Comparison of ENCODE assay signal across 16 cellular contexts in the genomic region with DNA sequence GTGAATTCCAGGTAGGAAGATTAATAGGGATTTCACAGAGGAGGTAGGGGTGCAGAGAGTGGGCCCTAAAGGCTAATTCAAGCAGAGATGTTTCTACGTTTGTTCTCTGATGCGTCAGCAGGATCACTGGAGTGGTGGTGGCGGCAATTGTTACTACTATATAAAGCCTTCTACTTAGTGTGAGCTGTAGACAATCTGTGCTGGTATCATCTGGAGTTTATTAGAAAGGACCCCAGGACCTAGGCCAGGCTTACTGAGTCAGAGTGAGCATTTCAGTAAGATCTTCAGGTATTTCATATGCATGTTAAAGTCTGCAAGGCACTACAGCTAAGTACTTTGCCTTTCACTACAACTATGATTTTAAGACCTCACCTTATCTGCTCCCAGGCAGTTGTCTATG. TPM values are rescaled to one million over a fixed set of nuclear protein-coding genes. Genes with fewer than 3 reads are reported as not detected.
DNase-seq lines count a peak whose midpoint lies in the region; ATAC-seq and TF ChIP-seq lines count a peak whose summit lies in the region.
"Had no signal": no experiment of that assay in that cellular context is flagged by ENCODE, and none has a peak within 500 bp of the region (broad histone marks: within the 10 kb centered on the region; RNA-seq: fewer than 3 reads in every experiment).

No MANE protein-coding gene starts in this region.

- no peak overlapping the region for H2AFZ ChIP-seq in DND-41 (ENCODE audit: low read depth, low read length)

- H3K4me1 ChIP-seq in DND-41 (ENCODE audit: insufficient read depth, low read length): peaks cover 41% of the 10 kb centered on the region

- H3K9me3 ChIP-seq in DND-41 (ENCODE audit: insufficient read depth, low read length, severe bottlenecking): no peaks in the 10 kb centered on the region

- TF ChIP-seq CTCF in DND-41 (IDR thresholded peaks at IDR 0.05; ENCODE audit: borderline replicate concordance, extremely low read depth, low read length, poor library complexity, severe bottlenecking): no peak
- TF ChIP-seq CTCF in HFFc6 (IDR thresholded peaks at IDR 0.05): no peak
- TF ChIP-seq CTCF in endothelial cell (IDR thresholded peaks at IDR 0.05; ENCODE audit: unreplicated experiment): no peak
- TF ChIP-seq CTCF in fibroblast of the aortic adventitia (IDR thresholded peaks at IDR 0.05; ENCODE audit: insufficient read depth, low read length): no peak

- no peak for ATAC-seq in DND-41 (ENCODE audit: insufficient read depth, low read depth)
- no peak for ATAC-seq in HG03565 (IDR thresholded peaks at IDR 0.05; ENCODE audit: unreplicated experiment)
- ATAC-seq in GM18498 (IDR thresholded peaks at IDR 0.05; ENCODE audit: unreplicated experiment): no peak

- CTCF ChIA-PET in activated CD4-positive, alpha-beta memory T cell treated with anti-CD3 and anti-CD28 coated beads for 36 hours (lab: Charles Lee): interaction anchor here (0.9 kb wide), 1 partner anchor 109 kb away, joined by 3 read pairs; the partner anchor contains the start of gene ALG8
- CTCF ChIA-PET in activated naive CD4-positive, alpha-beta T cell treated with anti-CD3 and anti-CD28 coated beads for 36 hours (lab: Charles Lee): interaction anchor here (0.6 to 1.6 kb wide), 2 partner anchors 10 to 21 kb away, joined by 3 to 5 read pairs; no protein-coding TSS in a partner anchor

- peaks cover 15% of the 10 kb centered on the region for H3K36me3 Mint-ChIP-seq in HFFc6 (ENCODE audit: low read depth)
- peaks cover 38% of the 10 kb centered on the region for H3K36me3 Mint-ChIP-seq in endothelial cell (ENCODE audit: low read depth, unreplicated experiment)
- peaks cover 9% of the 10 kb centered on the region for H3K36me3 Mint-ChIP-seq in activated CD4-positive, alpha-beta memory T cell treated with anti-CD3 and anti-CD28 coated beads for 36 hours
- H3K36me3 Mint-ChIP-seq in activated naive CD4-positive, alpha-beta T cell treated with anti-CD3 and anti-CD28 coated beads for 36 hours (ENCODE audit: low read depth): no peaks in the 10 kb centered on the region

- 0 out of 2 replicates have a peak overlapping the region, but pooled peaks have one; percentile 25 for H3K27ac ChIP-seq in DND-41 (ENCODE audit: low read length)

- no peak overlapping the region for H3K4me3 Mint-ChIP-seq in HFFc6
- peak overlapping the region; percentile 44 for H3K4me3 Mint-ChIP-seq in endothelial cell (ENCODE audit: unreplicated experiment)
- no peak overlapping the region for H3K4me3 Mint-ChIP-seq in activated CD4-positive, alpha-beta memory T cell treated with anti-CD3 and anti-CD28 coated beads for 36 hours
- no peak overlapping the region for H3K4me3 Mint-ChIP-seq in activated naive CD4-positive, alpha-beta T cell treated with anti-CD3 and anti-CD28 coated beads for 36 hours
- H3K4me3 Mint-ChIP-seq: B cell; CD4-positive, alpha-beta T cell had no signal

- no peak overlapping the region for H3K9ac ChIP-seq in DND-41 (ENCODE audit: low read depth, low read length)

- no peak overlapping the region for H3K4me2 ChIP-seq in DND-41 (ENCODE audit: insufficient read depth, low read length)

- H3K9me3 Mint-ChIP-seq in HFFc6 (no peaks in the 10 kb centered on the region), endothelial cell (ENCODE audit: unreplicated experiment) (no peaks in the 10 kb centered on the region)
- H3K9me3 Mint-ChIP-seq in activated CD4-positive, alpha-beta memory T cell treated with anti-CD3 and anti-CD28 coated beads for 36 hours: peaks cover 5% of the 10 kb centered on the region
- peaks cover 4% of the 10 kb centered on the region for H3K9me3 Mint-ChIP-seq in activated naive CD4-positive, alpha-beta T cell treated with anti-CD3 and anti-CD28 coated beads for 36 hours

- no peak for DNase-seq in DND-41
- peak; percentile 19 for DNase-seq in HFFc6
- no peak for DNase-seq in endothelial cell (ENCODE audit: low spot score)
- DNase-seq in fibroblast of the aortic adventitia (ENCODE audit: low read depth): peak; percentile 42
- no peak for DNase-seq in activated CD4-positive, alpha-beta memory T cell treated with anti-CD3 and anti-CD28 coated beads for 36 hours
- DNase-seq in activated naive CD4-positive, alpha-beta T cell treated with anti-CD3 and anti-CD28 coated beads for 36 hours: no peak
- DNase-seq: ACHN; C1 segment of cervical spinal cord; Calu3; CD4-positive, alpha-beta T cell; DMS 273 treated with DMSO at 0.1 percent for 48 hours; EL; HCEC 1CT had no signal

- POLR2A ChIA-PET in activated CD4-positive, alpha-beta memory T cell treated with anti-CD3 and anti-CD28 coated beads for 36 hours (lab: Charles Lee): no interaction called here

- no peak overlapping the region for H3K4me3 ChIP-seq in DND-41 (ENCODE audit: low read depth in 1 of 2, low read length in 2 of 2)
- no peak overlapping the region for H3K4me3 ChIP-seq in fibroblast of the aortic adventitia (ENCODE audit: low read depth, low read length)

- H4K20me1 ChIP-seq in DND-41 (ENCODE audit: insufficient read depth, low read length): no peaks in the 10 kb centered on the region

- no peaks in the 10 kb centered on the region for H3K27me3 ChIP-seq in DND-41 (ENCODE audit: insufficient read depth, low read length, poor library complexity)

- H3K27me3 Mint-ChIP-seq in HFFc6 (ENCODE audit: insufficient read depth): no peaks in the 10 kb centered on the region; the same call in 1 of the 2 replicates
- no peaks in the 10 kb centered on the region for H3K27me3 Mint-ChIP-seq in endothelial cell (ENCODE audit: unreplicated experiment)
- no peaks in the 10 kb centered on the region for H3K27me3 Mint-ChIP-seq in activated CD4-positive, alpha-beta memory T cell treated with anti-CD3 and anti-CD28 coated beads for 36 hours
- H3K27me3 Mint-ChIP-seq in activated naive CD4-positive, alpha-beta T cell treated with anti-CD3 and anti-CD28 coated beads for 36 hours (ENCODE audit: low read depth): no peaks in the 10 kb centered on the region
- H3K27me3 Mint-ChIP-seq: B cell; CD4-positive, alpha-beta T cell had no signal

- H3K79me2 ChIP-seq in DND-41 (ENCODE audit: insufficient read depth, low read length): peaks cover 78% of the 10 kb centered on the region

- H3K27ac Mint-ChIP-seq in HFFc6 (no peak overlapping the region), endothelial cell (ENCODE audit: unreplicated experiment) (no peak overlapping the region)
- no peak overlapping the region for H3K27ac Mint-ChIP-seq in activated CD4-positive, alpha-beta memory T cell treated with anti-CD3 and anti-CD28 coated beads for 36 hours
- H3K27ac Mint-ChIP-seq in activated naive CD4-positive, alpha-beta T cell treated with anti-CD3 and anti-CD28 coated beads for 36 hours: no peak overlapping the region
- H3K27ac Mint-ChIP-seq: B cell; CD4-positive, alpha-beta T cell had no signal

- intact Hi-C loops in activated CD4-positive, alpha-beta memory T cell treated with anti-CD3 and anti-CD28 coated beads for 36 hours (cut with micrococcal nuclease): no loop called here
- intact Hi-C loops in activated naive CD4-positive, alpha-beta T cell treated with anti-CD3 and anti-CD28 coated beads for 36 hours (cut with micrococcal nuclease): no loop called here

- H3K4me1 Mint-ChIP-seq in HFFc6 (ENCODE audit: low read depth): peaks cover 47% of the 10 kb centered on the region
- H3K4me1 Mint-ChIP-seq in endothelial cell (ENCODE audit: unreplicated experiment): peaks cover 30% of the 10 kb centered on the region
- H3K4me1 Mint-ChIP-seq in activated CD4-positive, alpha-beta memory T cell treated with anti-CD3 and anti-CD28 coated beads for 36 hours (ENCODE audit: low read depth): peaks cover 13% of the 10 kb centered on the region
- peaks cover 7% of the 10 kb centered on the region for H3K4me1 Mint-ChIP-seq in activated naive CD4-positive, alpha-beta T cell treated with anti-CD3 and anti-CD28 coated beads for 36 hours (ENCODE audit: low read depth)

- peaks cover 79% of the 10 kb centered on the region for H3K36me3 ChIP-seq in DND-41 (ENCODE audit: insufficient read depth, low read length)

RNA-seq across cellular contexts. Expression of gene USP35, which starts 59.5 kb away (rescaled TPM):
- 10 to 100 TPM in 1 of 6 experiments, 1 to 10 TPM in 5; 8.5 to 10.6 (median 9.0) TPM for total RNA-seq in HFFc6 (2021; fragmentation: NEBNext Ultra II Directional; extraction: Animal tissue kit (Norgen Biotek cat#: 25700))
- total RNA-seq in endothelial cell (ENCODE audit: unreplicated experiment) (26.0 TPM), fibroblast of the aortic adventitia (ENCODE audit: low replicate concordance) (10.2 and 32.2 TPM in 2 replicates)
- total RNA-seq in activated CD4-positive, alpha-beta memory T cell treated with anti-CD3 and anti-CD28 coated beads for 36 hours: 1 to 10 TPM; 9.3 to 9.6 TPM
- total RNA-seq in activated naive CD4-positive, alpha-beta T cell treated with anti-CD3 and anti-CD28 coated beads for 36 hours: 10 to 100 TPM; 13.4 to 14.2 TPM

RNA-seq across cellular contexts. Expression of gene KCTD21, which starts 59.8 kb away (rescaled TPM):
- 10 to 100 TPM; 10.4 to 15.7 (median 12.6) TPM for total RNA-seq in HFFc6 (2021; fragmentation: NEBNext Ultra II Directional; extraction: Animal tissue kit (Norgen Biotek cat#: 25700))
- total RNA-seq in endothelial cell (ENCODE audit: unreplicated experiment) (11.4 TPM), fibroblast of the aortic adventitia (ENCODE audit: low replicate concordance) (11.9 and 14.5 TPM in 2 replicates)
- total RNA-seq in activated CD4-positive, alpha-beta memory T cell treated with anti-CD3 and anti-CD28 coated beads for 36 hours: 1 to 10 TPM; 7.9 to 8.8 TPM
- 10 to 100 TPM in 1 of 2 experiments, 1 to 10 TPM in 1; 8.6 to 10.1 TPM for total RNA-seq in activated naive CD4-positive, alpha-beta T cell treated with anti-CD3 and anti-CD28 coated beads for 36 hours

Comparison
In these comparisons a context has a peak if more than half of its experiments do, and no peak if none do; other contexts are left out.
1. DNase-seq: peak in HFFc6 (single experiment) and fibroblast of the aortic adventitia (single experiment); none in DND-41 (single experiment), endothelial cell (single experiment), activated CD4-positive, alpha-beta memory T cell treated with anti-CD3 and anti-CD28 coated beads for 36 hours (single experiment) and activated naive CD4-positive, alpha-beta T cell treated with anti-CD3 and anti-CD28 coated beads for 36 hours (single experiment).